Comparison of ENCODE assay signal across 15 cellular contexts in genomic region chr1:66685265-66685664, GRCh38.
A peak's percentile ranks its signal among the peaks of the same experiment; 100 is the strongest.
DNase-seq lines count a peak whose midpoint lies in the region; ATAC-seq and TF ChIP-seq lines count a peak whose summit lies in the region.
"Had no signal": no experiment of that assay in that cellular context is flagged by ENCODE, and none has a peak within 500 bp of the region (broad histone marks: within the 10 kb centered on the region; RNA-seq: fewer than 3 reads in every experiment).

No MANE protein-coding gene starts in this region.

- no peaks in the 10 kb centered on the region for H3K9me2 ChIP-seq in SK-N-SH

- CTCF ChIA-PET in SK-N-SH (lab: Yijun Ruan, JAX) = interaction anchor here (1.0 to 1.7 kb wide), 2 partner anchors 8 to 41 kb away, joined by 3 to 6 read pairs; no protein-coding TSS in a partner anchor

- H3K4me3 ChIP-seq in SK-N-SH (ENCODE audit: low read depth in 2 of 2, low read length in 1 of 2) (no peak overlapping the region), thoracic aorta (no peak overlapping the region)
- H3K4me3 ChIP-seq: SJCRH30 had no signal

- peaks cover 56% of the 10 kb centered on the region for H3K4me1 Mint-ChIP-seq in chondrocyte (ENCODE audit: low read depth)
- H3K4me1 Mint-ChIP-seq: B cell had no signal

- H3K9me3 ChIP-seq in SK-N-SH (no peaks in the 10 kb centered on the region), thoracic aorta (no peaks in the 10 kb centered on the region)
- H3K9me3 ChIP-seq: Caco-2, SJCRH30 had no signal

- peaks cover 0 to 3% of the 10 kb centered on the region in 2 experiments; a peak in 2 of 4 replicates for H3K4me1 ChIP-seq in SK-N-SH (ENCODE audit: control insufficient read depth in 1 of 2, insufficient read depth in 2 of 2, low read depth in 1 of 2, low read length in 1 of 2)
- peaks cover 21 to 48% of the 10 kb centered on the region in 2 donors for H3K4me1 ChIP-seq in thoracic aorta (ENCODE audit: control insufficient read depth in 1 of 2, low read depth in 2 of 2)
- H3K4me1 ChIP-seq: Caco-2, SJCRH30 had no signal

- TF ChIP-seq CTCF in SK-N-SH (IDR thresholded peaks at IDR 0.05) = no peak
- no peak for TF ChIP-seq CTCF in chondrocyte (IDR thresholded peaks at IDR 0.05)
- no peak for TF ChIP-seq CTCF in thoracic aorta (IDR thresholded peaks at IDR 0.05)

- H3K27me3 ChIP-seq in SK-N-SH (ENCODE audit: insufficient read depth) (no peaks in the 10 kb centered on the region), thoracic aorta (replicated peaks; ENCODE audit: insufficient read depth) (no peaks in the 10 kb centered on the region)
- H3K27me3 ChIP-seq: SJCRH30 had no signal

- H3K36me3 ChIP-seq in SK-N-SH (replicated peaks in 1 of 2; ENCODE audit: control insufficient read depth in 1 of 2, insufficient read depth in 2 of 2, low read length in 1 of 2) (peaks cover 5 to 79% of the 10 kb centered on the region in 2 experiments), thoracic aorta (no peaks in the 10 kb centered on the region)
- H3K36me3 ChIP-seq: SJCRH30 had no signal

- peak overlapping the region; percentile 75 for H3K27ac Mint-ChIP-seq in chondrocyte (ENCODE audit: unreplicated experiment)
- H3K27ac Mint-ChIP-seq: B cell; CD4-positive, CD25-positive, alpha-beta regulatory T cell had no signal

- no peak for TF ChIP-seq RAD21 in SK-N-SH (IDR thresholded peaks at IDR 0.05; ENCODE audit: low read length)

- TF ChIP-seq EP300 in SK-N-SH (IDR thresholded peaks at IDR 0.05; ENCODE audit: borderline replicate concordance in 1 of 2, low read depth in 1 of 2, low read length in 1 of 2) = no peak

- H3K27me3 Mint-ChIP-seq in chondrocyte (ENCODE audit: low read depth) = no peaks in the 10 kb centered on the region

- H3K27ac ChIP-seq in SK-N-SH (ENCODE audit: low read depth in 2 of 2, low read length in 1 of 2) = peak overlapping the region; percentile 8 to 16; a peak in 2 of 4 replicates
- peak overlapping the region; percentile 49 to 65 for H3K27ac ChIP-seq in thoracic aorta
- H3K27ac ChIP-seq: SJCRH30 had no signal

- peak; percentile 40 for ATAC-seq in thoracic aorta (ENCODE audit: insufficient number of reproducible peaks, low FRiP score, low read depth)

- peaks cover 20% of the 10 kb centered on the region for H3F3A ChIP-seq in SK-N-SH (replicated peaks; ENCODE audit: insufficient read depth)

- no peaks in the 10 kb centered on the region for H4K20me1 ChIP-seq in SK-N-SH (ENCODE audit: insufficient read depth)

- peaks cover 2% of the 10 kb centered on the region for H3K9me3 Mint-ChIP-seq in chondrocyte (ENCODE audit: low read depth)

- no peak overlapping the region for H3K4me3 Mint-ChIP-seq in chondrocyte (ENCODE audit: unreplicated experiment)
- H3K4me3 Mint-ChIP-seq: B cell; CD4-positive, CD25-positive, alpha-beta regulatory T cell had no signal

- peaks cover 14% of the 10 kb centered on the region for H3K36me3 Mint-ChIP-seq in chondrocyte (ENCODE audit: low read depth)
- H3K36me3 Mint-ChIP-seq: CD4-positive, CD25-positive, alpha-beta regulatory T cell had no signal

- POLR2A ChIA-PET in SK-N-SH (lab: Yijun Ruan, JAX) = no interaction called here

- H3K79me2 ChIP-seq in SK-N-SH (ENCODE audit: insufficient read depth) = no peaks in the 10 kb centered on the region

- H3K9ac ChIP-seq in SK-N-SH = no peak overlapping the region

- peak; percentile 17 for DNase-seq in GM03348 (ENCODE audit: low spot score)
- DNase-seq in SK-N-SH = no peak
- DNase-seq in chondrocyte (ENCODE audit: low spot score) = no peak
- DNase-seq in thoracic aorta (ENCODE audit: low spot score) = no peak
- no peak for DNase-seq in SKM-1 (lab: John Stamatoyannopoulos, UW; ENCODE audit: unreplicated experiment)
- DNase-seq in SIG-M5 treated with dmso at 0.1 percent for 504 hours (lab: John Stamatoyannopoulos, UW; ENCODE audit: unreplicated experiment) = no peak
- no peak for DNase-seq in NCI-H226
- DNase-seq: Caco-2; CD4-positive, CD25-positive, alpha-beta regulatory T cell; DMS153; NCI-H187; NCI-H748 treated with DMSO at 0.1 percent for 48 hours; OCI-M1; SJCRH30 had no signal

- H2AFZ ChIP-seq in SK-N-SH (ENCODE audit: low read depth) = no peak overlapping the region

- H3K4me2 ChIP-seq in SK-N-SH = no peak overlapping the region

TF ChIP-seq in SK-N-SH, 30 proteins besides CTCF, POLR2A, EP300 and RAD21:
- TF ChIP-seq YY1 (IDR thresholded peaks at IDR 0.05; ENCODE audit: low read depth) (no peak), SIN3A (IDR thresholded peaks at IDR 0.05; ENCODE audit: borderline replicate concordance, low read depth, low read length) (no peak), JUND (IDR thresholded peaks at IDR 0.05) (no peak), TEAD4 (IDR thresholded peaks at IDR 0.05; ENCODE audit: borderline replicate concordance, insufficient read depth) (no peak), MAX (IDR thresholded peaks at IDR 0.05; ENCODE audit: low read depth) (no peak), EZH2phosphoT487 (IDR thresholded peaks at IDR 0.05; ENCODE audit: borderline replicate concordance, low read depth) (no peak), ZBTB33 (IDR thresholded peaks at IDR 0.05; ENCODE audit: borderline replicate concordance, low read depth) (no peak), MEF2A (IDR thresholded peaks at IDR 0.05; ENCODE audit: borderline replicate concordance, low read depth) (no peak), USF2 (IDR thresholded peaks at IDR 0.05; ENCODE audit: borderline replicate concordance, low read depth, low read length) (no peak), FOXJ3 (CRISPR knock-in tag; IDR thresholded peaks at IDR 0.05) (no peak), FOSL2 (IDR thresholded peaks at IDR 0.05; ENCODE audit: borderline replicate concordance, low read depth) (no peak), SMC3 (IDR thresholded peaks at IDR 0.05; ENCODE audit: low read depth, low read length) (no peak), POLR2AphosphoS5 (IDR thresholded peaks at IDR 0.05; ENCODE audit: low read depth, low read length) (no peak), GABPA (IDR thresholded peaks at IDR 0.05; ENCODE audit: low read depth) (no peak), IRF3 (IDR thresholded peaks at IDR 0.05; ENCODE audit: low read depth, low read length) (no peak), PBX3 (IDR thresholded peaks at IDR 0.05) (no peak)
